ENCODE assay signal across 10 cellular contexts in genomic region chr3:187828571-187829452, GRCh38.
DNase-seq lines count a peak whose midpoint lies in the region; ATAC-seq and TF ChIP-seq lines count a peak whose summit lies in the region.
"Had no signal": no experiment of that assay in that cellular context is flagged by ENCODE, and none has a peak within 500 bp of the region (broad histone marks: within the 10 kb centered on the region; RNA-seq: fewer than 3 reads in every experiment).

No MANE protein-coding gene starts in this region.

- no peaks in the 10 kb centered on the region for H3K36me3 ChIP-seq in CD8-positive, alpha-beta memory T cell (ENCODE audit: insufficient read depth, low read length)

- peaks cover 8% of the 10 kb centered on the region for H3K4me1 ChIP-seq in CD8-positive, alpha-beta memory T cell (ENCODE audit: insufficient read depth, low read length)

- peaks cover 13 to 31% (median 24%) of the 10 kb centered on the region in 3 donors for H3K4me1 Mint-ChIP-seq in CD8-positive, alpha-beta memory T cell
- H3K4me1 Mint-ChIP-seq in activated CD4-positive, alpha-beta memory T cell treated with anti-CD3 and anti-CD28 coated beads for 36 hours (ENCODE audit: low read depth) = peaks cover 15% of the 10 kb centered on the region
- H3K4me1 Mint-ChIP-seq in type B pancreatic cell (ENCODE audit: unreplicated experiment) = no peaks in the 10 kb centered on the region

- H3K9me3 ChIP-seq in CD8-positive, alpha-beta memory T cell (ENCODE audit: low read length) = no peaks in the 10 kb centered on the region

- H3K27ac ChIP-seq in CD8-positive, alpha-beta memory T cell (ENCODE audit: low read depth, low read length) = no peak overlapping the region
- H3K27ac ChIP-seq: SK-N-MC had no signal

- H3K9me3 Mint-ChIP-seq in CD8-positive, alpha-beta memory T cell = no peaks in the 10 kb centered on the region
- H3K9me3 Mint-ChIP-seq in activated CD4-positive, alpha-beta memory T cell treated with anti-CD3 and anti-CD28 coated beads for 36 hours = no peaks in the 10 kb centered on the region
- H3K9me3 Mint-ChIP-seq in type B pancreatic cell = no peaks in the 10 kb centered on the region

- ATAC-seq in GM19023 (IDR thresholded peaks at IDR 0.05; ENCODE audit: unreplicated experiment) (peak; percentile 94), HG02885 (IDR thresholded peaks at IDR 0.05; ENCODE audit: poor library complexity, unreplicated experiment) (peak; percentile 78), left ventricle myocardium superior (no peak)

- no peaks in the 10 kb centered on the region for H3K27me3 ChIP-seq in CD8-positive, alpha-beta memory T cell (ENCODE audit: insufficient read depth, low read length, poor library complexity, severe bottlenecking)

- no peak overlapping the region for H3K4me3 ChIP-seq in CD8-positive, alpha-beta memory T cell (ENCODE audit: low read length)
- H3K4me3 ChIP-seq: SK-N-MC had no signal

- POLR2A ChIA-PET in CD8-positive, alpha-beta memory T cell (lab: Charles Lee) = no interaction called here
- POLR2A ChIA-PET in activated CD4-positive, alpha-beta memory T cell treated with anti-CD3 and anti-CD28 coated beads for 36 hours (lab: Charles Lee) = interaction anchor here (0.6 kb wide), 1 partner anchor 28 kb away, joined by 3 read pairs; no protein-coding TSS in a partner anchor

- peak overlapping the region in 7 of 8 donors; percentile 60 to 93 (median 85) for H3K27ac Mint-ChIP-seq in CD8-positive, alpha-beta memory T cell
- H3K27ac Mint-ChIP-seq in activated CD4-positive, alpha-beta memory T cell treated with anti-CD3 and anti-CD28 coated beads for 36 hours = no peak overlapping the region
- no peak overlapping the region for H3K27ac Mint-ChIP-seq in type B pancreatic cell

- TF ChIP-seq CTCF in type B pancreatic cell (conservative IDR thresholded peaks at IDR 0.05) = no peak

- peak in 1 of 5 donors; percentile 42 for DNase-seq in CD8-positive, alpha-beta memory T cell
- DNase-seq in SW480 (ENCODE audit: low spot score) = peak; percentile 20
- DNase-seq in activated CD4-positive, alpha-beta memory T cell treated with anti-CD3 and anti-CD28 coated beads for 36 hours = no peak
- no peak for DNase-seq in NCI-H1105 treated with DMSO at 0.1 percent for 48 hours (lab: John Stamatoyannopoulos, UW)
- DNase-seq in type B pancreatic cell (ENCODE audit: extremely low spot score, unreplicated experiment) = no peak
- no peak for DNase-seq in left ventricle myocardium superior
- DNase-seq: activated gamma-delta T cell treated with Interleukin-2 at 50 U/mL for 16 hours had no signal

- no peaks in the 10 kb centered on the region for H3K36me3 Mint-ChIP-seq in CD8-positive, alpha-beta memory T cell
- no peaks in the 10 kb centered on the region for H3K36me3 Mint-ChIP-seq in activated CD4-positive, alpha-beta memory T cell treated with anti-CD3 and anti-CD28 coated beads for 36 hours
- H3K36me3 Mint-ChIP-seq in type B pancreatic cell = no peaks in the 10 kb centered on the region

- CTCF ChIA-PET in CD8-positive, alpha-beta memory T cell (lab: Charles Lee) = no interaction called here
- CTCF ChIA-PET in activated CD4-positive, alpha-beta memory T cell treated with anti-CD3 and anti-CD28 coated beads for 36 hours (lab: Charles Lee) = no interaction called here

- no peaks in the 10 kb centered on the region for H3K27me3 Mint-ChIP-seq in CD8-positive, alpha-beta memory T cell
- H3K27me3 Mint-ChIP-seq in activated CD4-positive, alpha-beta memory T cell treated with anti-CD3 and anti-CD28 coated beads for 36 hours = no peaks in the 10 kb centered on the region
- H3K27me3 Mint-ChIP-seq in type B pancreatic cell = no peaks in the 10 kb centered on the region

- intact Hi-C loops in activated CD4-positive, alpha-beta memory T cell treated with anti-CD3 and anti-CD28 coated beads for 36 hours (cut with micrococcal nuclease) = no loop called here
- intact Hi-C loops in left ventricle myocardium superior (cut with micrococcal nuclease) = no loop called here

- H3K4me3 Mint-ChIP-seq in CD8-positive, alpha-beta memory T cell = peak overlapping the region in 4 of 7 donors; percentile 32 to 53 (median 43)
- H3K4me3 Mint-ChIP-seq in activated CD4-positive, alpha-beta memory T cell treated with anti-CD3 and anti-CD28 coated beads for 36 hours = no peak overlapping the region
- H3K4me3 Mint-ChIP-seq in type B pancreatic cell = no peak overlapping the region

Comparison
In these comparisons a context has a peak if more than half of its experiments do, and no peak if none do; other contexts are left out.
1. H3K27ac Mint-ChIP-seq: peak in CD8-positive, alpha-beta memory T cell (7 of 8); none in activated CD4-positive, alpha-beta memory T cell treated with anti-CD3 and anti-CD28 coated beads for 36 hours (single experiment) and type B pancreatic cell (single experiment).
2. H3K4me3 Mint-ChIP-seq: peak in CD8-positive, alpha-beta memory T cell (4 of 7); none in activated CD4-positive, alpha-beta memory T cell treated with anti-CD3 and anti-CD28 coated beads for 36 hours (single experiment) and type B pancreatic cell (single experiment).